In the genomic region with DNA sequence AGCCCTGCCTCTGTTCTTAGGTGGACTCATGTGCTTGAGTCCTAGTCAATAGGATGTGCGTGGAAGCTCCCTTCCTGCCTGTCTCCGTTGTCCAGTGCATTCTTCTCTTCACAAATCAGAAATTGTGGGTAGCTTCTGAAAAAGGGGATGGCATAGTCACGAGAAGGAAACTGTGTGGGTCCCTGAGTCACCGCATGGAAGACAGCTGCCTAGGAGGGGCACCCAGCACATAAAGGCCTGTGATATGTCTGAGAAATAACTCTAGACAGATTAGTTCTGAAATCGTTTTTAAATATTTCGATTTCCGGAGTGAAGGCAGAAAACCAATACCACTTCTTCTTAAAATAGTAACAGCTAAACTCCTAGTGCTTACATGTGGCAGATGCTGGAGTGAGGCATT, we compare ENCODE assay signal across 19 cellular contexts.
DNase-seq lines count a peak whose midpoint lies in the region; ATAC-seq and TF ChIP-seq lines count a peak whose summit lies in the region.
"Had no signal": no experiment of that assay in that cellular context is flagged by ENCODE, and none has a peak within 500 bp of the region (broad histone marks: within the 10 kb centered on the region; RNA-seq: fewer than 3 reads in every experiment).

No MANE protein-coding gene starts in this region.

- H2BK5ac ChIP-seq in neuronal stem cell (ENCODE audit: low read length): no peak overlapping the region

- H2AK5ac ChIP-seq in neuronal stem cell (ENCODE audit: low read depth, low read length): no peak overlapping the region

- TF ChIP-seq EP300 in esophagus muscularis mucosa (IDR thresholded peaks at IDR 0.05): no peak

- no peaks in the 10 kb centered on the region for H3K79me1 ChIP-seq in neuronal stem cell (ENCODE audit: low read depth, low read length)

- 86% methylated on average over 7 of the region's 7 CpGs for WGBS in esophagus muscularis mucosa
- no CpG with 5 or more reads among the region's 7 CpGs for WGBS in neuronal stem cell (ENCODE audit: extremely low coverage in 2 of 2, insufficient read length in 2 of 2, insufficient replicate concordance in 1 of 2), 2 donors

- peak overlapping the region; percentile 42; the same call in 1 of the 2 replicates for H3K27ac ChIP-seq in MM.1S (ENCODE audit: low read length)
- no peak overlapping the region for H3K27ac ChIP-seq in esophagus muscularis mucosa (replicated peaks in 1 of 4)
- H3K27ac ChIP-seq in neuronal stem cell (replicated peaks; ENCODE audit: low read length): no peak overlapping the region
- H3K27ac ChIP-seq: 22Rv1, A549, BLaER1 had no signal

- H3K4me1 ChIP-seq in MM.1S (ENCODE audit: low read length) (peaks cover 10% of the 10 kb centered on the region; the same call in 1 of the 2 replicates), esophagus muscularis mucosa (no peaks in the 10 kb centered on the region), neuronal stem cell (ENCODE audit: control insufficient read depth in 2 of 2, insufficient read depth in 1 of 2, low read depth in 1 of 2, low read length in 2 of 2) (peaks cover 0 to 2% of the 10 kb centered on the region in 2 donors)
- H3K4me1 ChIP-seq: A549, BE2C, BLaER1 had no signal

- no peak for ATAC-seq in HG03457 (IDR thresholded peaks at IDR 0.05; ENCODE audit: unreplicated experiment)
- ATAC-seq: A549, GM12878 had no signal

- H3K79me2 ChIP-seq in MM.1S (ENCODE audit: low read length): no peaks in the 10 kb centered on the region

- no peak for TF ChIP-seq CTCF in GM12865 (IDR thresholded peaks at IDR 0.05; ENCODE audit: insufficient read depth, low read depth, low read length, missing control alignments)
- TF ChIP-seq CTCF in MM.1S (IDR thresholded peaks at IDR 0.05; ENCODE audit: low read length): no peak
- no peak for TF ChIP-seq CTCF in esophagus muscularis mucosa (IDR thresholded peaks at IDR 0.05)

- H2BK15ac ChIP-seq in neuronal stem cell (ENCODE audit: low read length): no peak overlapping the region

- DNase-seq in GM12865 (ENCODE audit: low read depth): peak; percentile 28
- DNase-seq in HT1080 (ENCODE audit: low read depth): peak; percentile 9
- peak; percentile 13 for DNase-seq in MM.1S
- DNase-seq in esophagus muscularis mucosa (ENCODE audit: extremely low spot score): peak; percentile 17
- DNase-seq in neuronal stem cell (ENCODE audit: low spot score): no peak
- no peak for DNase-seq in AML-193 (lab: John Stamatoyannopoulos, UW)
- DNase-seq: BE2C; C1 segment of cervical spinal cord; CD4-positive, alpha-beta memory T cell; CD4-positive, CD25-positive, alpha-beta regulatory T cell; CD8-positive, alpha-beta memory T cell; COR-L47; DMS79 treated with DMSO at 0.1 percent for 48 hours; GF-D8 had no signal

- no peak overlapping the region for H4K91ac ChIP-seq in neuronal stem cell (ENCODE audit: low read depth, low read length, poor library complexity)

- no peaks in the 10 kb centered on the region for H3F3A ChIP-seq in MM.1S (ENCODE audit: insufficient read depth, low read length)

- no peaks in the 10 kb centered on the region for H3K36me3 ChIP-seq in MM.1S (replicated peaks; ENCODE audit: insufficient read depth, low read length)
- H3K36me3 ChIP-seq in esophagus muscularis mucosa: no peaks in the 10 kb centered on the region
- H3K36me3 ChIP-seq in neuronal stem cell (replicated peaks in 1 of 2; ENCODE audit: control insufficient read depth in 2 of 2, insufficient read depth in 2 of 2, low read length in 2 of 2): no peaks in the 10 kb centered on the region
- H3K36me3 ChIP-seq: BE2C, BLaER1 had no signal

- no peaks in the 10 kb centered on the region for H3K27me3 ChIP-seq in MM.1S (replicated peaks; ENCODE audit: insufficient read depth, low read length)
- H3K27me3 ChIP-seq in esophagus muscularis mucosa: peaks cover 0 to 6% (median 0%) of the 10 kb centered on the region in 4 donors
- H3K27me3 ChIP-seq in neuronal stem cell (ENCODE audit: control insufficient read depth in 3 of 3, insufficient read depth in 3 of 3, low read depth in 1 of 3, low read length in 3 of 3): no peaks in the 10 kb centered on the region
- H3K27me3 ChIP-seq: BE2C, BLaER1 had no signal

- no peak overlapping the region for H3K4ac ChIP-seq in neuronal stem cell (ENCODE audit: low read length)

- no peak for TF ChIP-seq POLR2A in esophagus muscularis mucosa (IDR thresholded peaks at IDR 0.05; ENCODE audit: low read depth)

- no peak overlapping the region for H2BK12ac ChIP-seq in neuronal stem cell (ENCODE audit: low read length)

- H3K9me3 ChIP-seq in MM.1S (replicated peaks; ENCODE audit: insufficient read depth, low read length) (no peaks in the 10 kb centered on the region), esophagus muscularis mucosa (no peaks in the 10 kb centered on the region), neuronal stem cell (replicated peaks in 1 of 2; ENCODE audit: control insufficient read depth in 2 of 2, insufficient read depth in 1 of 2, low read depth in 1 of 2, low read length in 2 of 2) (no peaks in the 10 kb centered on the region)
- H3K9me3 ChIP-seq: A549, BE2C, BLaER1 had no signal

- H3K14ac ChIP-seq in neuronal stem cell (ENCODE audit: low read length): no peak overlapping the region

- intact Hi-C loops in esophagus muscularis mucosa (cut with DNase I): no loop called here

- peak overlapping the region; percentile 12; the same call in 1 of the 2 replicates for H3K4me2 ChIP-seq in MM.1S (ENCODE audit: low read depth, low read length)
- H3K4me2 ChIP-seq in neuronal stem cell (ENCODE audit: insufficient read depth, low read length, poor library complexity, severe bottlenecking): no peak overlapping the region
- H3K4me2 ChIP-seq: A549, BLaER1 had no signal

- H3K23ac ChIP-seq in neuronal stem cell (ENCODE audit: low read depth, low read length, poor library complexity): no peak overlapping the region

- H2AFZ ChIP-seq in MM.1S (ENCODE audit: low read length): no peak overlapping the region
- H2AFZ ChIP-seq in neuronal stem cell (ENCODE audit: low read length): no peak overlapping the region

- no peak overlapping the region for H3K4me3 ChIP-seq in GM12865 (ENCODE audit: low read depth, low read length)
- no peak overlapping the region for H3K4me3 ChIP-seq in MM.1S (ENCODE audit: low read length)
- no peak overlapping the region for H3K4me3 ChIP-seq in esophagus muscularis mucosa
- no peak overlapping the region for H3K4me3 ChIP-seq in neuronal stem cell (ENCODE audit: low read length in 2 of 2)
- H3K4me3 ChIP-seq: A549, BLaER1, GM12878 had no signal

- no peak overlapping the region for H4K8ac ChIP-seq in neuronal stem cell (ENCODE audit: low read depth, low read length)

- no peak overlapping the region for H3K18ac ChIP-seq in neuronal stem cell (ENCODE audit: low read length)

- H4K20me1 ChIP-seq in MM.1S (ENCODE audit: insufficient read depth, low read length): no peaks in the 10 kb centered on the region
- H4K20me1 ChIP-seq: BLaER1 had no signal

- H2BK120ac ChIP-seq in neuronal stem cell (ENCODE audit: low read depth, low read length): no peak overlapping the region

- H3K9ac ChIP-seq in MM.1S (ENCODE audit: low read length): no peak overlapping the region
- no peak overlapping the region for H3K9ac ChIP-seq in neuronal stem cell (ENCODE audit: low read depth, low read length, poor library complexity)
- H3K9ac ChIP-seq: BLaER1 had no signal

- H3K9me2 ChIP-seq in MM.1S (replicated peaks; ENCODE audit: insufficient read depth, low read length): no peaks in the 10 kb centered on the region

Comparison
In these comparisons a context has a peak if more than half of its experiments do, and no peak if none do; other contexts are left out.
1. DNase-seq: peak in GM12865 (single experiment), HT1080 (single experiment), MM.1S (single experiment) and esophagus muscularis mucosa (single experiment); none in neuronal stem cell (single experiment) and AML-193 (0 of 2).